2 cellular contexts compared by ENCODE assay signal in genomic region chr7:39816462-39817065, GRCh38.
A peak's percentile ranks its signal among the peaks of the same experiment; 100 is the strongest.
TF ChIP-seq lines count a peak whose summit lies in the region.

No MANE protein-coding gene starts in this region.

TF ChIP-seq in HEK293, 187 proteins besides CTCF, POLR2A, EP300 and RAD21:
- TF ChIP-seq, protein P1, sequence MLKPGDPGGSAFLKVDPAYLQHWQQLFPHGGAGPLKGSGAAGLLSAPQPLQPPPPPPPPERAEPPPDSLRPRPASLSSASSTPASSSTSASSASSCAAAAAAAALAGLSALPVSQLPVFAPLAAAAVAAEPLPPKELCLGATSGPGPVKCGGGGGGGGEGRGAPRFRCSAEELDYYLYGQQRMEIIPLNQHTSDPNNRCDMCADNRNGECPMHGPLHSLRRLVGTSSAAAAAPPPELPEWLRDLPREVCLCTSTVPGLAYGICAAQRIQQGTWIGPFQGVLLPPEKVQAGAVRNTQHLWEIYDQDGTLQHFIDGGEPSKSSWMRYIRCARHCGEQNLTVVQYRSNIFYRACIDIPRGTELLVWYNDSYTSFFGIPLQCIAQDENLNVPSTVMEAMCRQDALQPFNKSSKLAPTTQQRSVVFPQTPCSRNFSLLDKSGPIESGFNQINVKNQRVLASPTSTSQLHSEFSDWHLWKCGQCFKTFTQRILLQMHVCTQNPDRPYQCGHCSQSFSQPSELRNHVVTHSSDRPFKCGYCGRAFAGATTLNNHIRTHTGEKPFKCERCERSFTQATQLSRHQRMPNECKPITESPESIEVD (tag by site-specific recombination; IDR thresholded peaks at IDR 0.05): 0 out of 2 replicates have a peak, but pooled peaks have one; percentile 34
- no peak for TF ChIP-seq ZNF660 (tag by site-specific recombination; IDR thresholded peaks at IDR 0.05)
- no peak for TF ChIP-seq ZNF132 (tag by site-specific recombination; IDR thresholded peaks at IDR 0.05; ENCODE audit: borderline replicate concordance)
- TF ChIP-seq GLI2 (tag by site-specific recombination; IDR thresholded peaks at IDR 0.05; ENCODE audit: borderline replicate concordance, low read depth): no peak
- TF ChIP-seq, protein P2, sequence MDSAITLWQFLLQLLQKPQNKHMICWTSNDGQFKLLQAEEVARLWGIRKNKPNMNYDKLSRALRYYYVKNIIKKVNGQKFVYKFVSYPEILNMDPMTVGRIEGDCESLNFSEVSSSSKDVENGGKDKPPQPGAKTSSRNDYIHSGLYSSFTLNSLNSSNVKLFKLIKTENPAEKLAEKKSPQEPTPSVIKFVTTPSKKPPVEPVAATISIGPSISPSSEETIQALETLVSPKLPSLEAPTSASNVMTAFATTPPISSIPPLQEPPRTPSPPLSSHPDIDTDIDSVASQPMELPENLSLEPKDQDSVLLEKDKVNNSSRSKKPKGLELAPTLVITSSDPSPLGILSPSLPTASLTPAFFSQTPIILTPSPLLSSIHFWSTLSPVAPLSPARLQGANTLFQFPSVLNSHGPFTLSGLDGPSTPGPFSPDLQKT (IDR thresholded peaks at IDR 0.05; ENCODE audit: borderline replicate concordance, low read depth, low read length): no peak
TF ChIP-seq in HEK293: peak in this region for 1.

TF ChIP-seq in SK-N-SH treated with all-trans-retinoic acid at 6 μM for 48 hours, 23 proteins besides CTCF, POLR2A, EP300 and RAD21:
- TF ChIP-seq PATZ1 (CRISPR knock-in tag; IDR thresholded peaks at IDR 0.05; ENCODE audit: borderline replicate concordance): no peak
- no peak for TF ChIP-seq POU6F1 (CRISPR knock-in tag; IDR thresholded peaks at IDR 0.05; ENCODE audit: borderline replicate concordance, low read depth)
- TF ChIP-seq ISL1 (CRISPR knock-in tag; IDR thresholded peaks at IDR 0.05): 0 out of 2 replicates have a peak, but pooled peaks have one; percentile 26
- TF ChIP-seq TOX (CRISPR knock-in tag; IDR thresholded peaks at IDR 0.05; ENCODE audit: borderline replicate concordance): no peak
